ENCODE assay signal across 14 cellular contexts in genomic region chr3:9715127-9715526, GRCh38. TPM values are rescaled to one million over a fixed set of nuclear protein-coding genes. Genes with fewer than 3 reads are reported as not detected.
DNase-seq lines count a peak whose midpoint lies in the region; TF ChIP-seq lines count a peak whose summit lies in the region.
"Had no signal": no experiment of that assay in that cellular context is flagged by ENCODE, and none has a peak within 500 bp of the region (broad histone marks: within the 10 kb centered on the region; RNA-seq: fewer than 3 reads in every experiment).

No MANE protein-coding gene starts in this region.

- H3K27ac Mint-ChIP-seq in dendritic cell treated with granulocyte-macrophage colony-stimulating factor and Interleukin-4, amounts not matched to agents 40 ng/mL and 50 ng/mL, for 4 days: peak overlapping the region; percentile 78
- H3K27ac Mint-ChIP-seq: activated naive CD4-positive, alpha-beta T cell treated with anti-CD3 and anti-CD28 coated beads, Interleukin-2, amount 50 U/mL, for 72 hours; T-helper 2 cell treated with Interferon-gamma antibody and Interleukin-4, amounts not matched to agents 5 μg/mL and 100 μg/mL, for 36 hours had no signal

- H3K36me3 ChIP-seq in parathyroid adenoma (ENCODE audit: control insufficient read depth, insufficient read depth, low read length): no peaks in the 10 kb centered on the region
- no peaks in the 10 kb centered on the region for H3K36me3 ChIP-seq in suprapubic skin

- H3K27ac ChIP-seq in parathyroid adenoma (no peak overlapping the region), suprapubic skin (no peak overlapping the region)

- peaks cover 1% of the 10 kb centered on the region for H3K27me3 Mint-ChIP-seq in dendritic cell treated with granulocyte-macrophage colony-stimulating factor and Interleukin-4, amounts not matched to agents 40 ng/mL and 50 ng/mL, for 4 days

- H3K79me2 ChIP-seq in parathyroid adenoma: no peaks in the 10 kb centered on the region

- H2AFZ ChIP-seq in parathyroid adenoma: peak overlapping the region; percentile 28

- H3K4me1 ChIP-seq in parathyroid adenoma (no peaks in the 10 kb centered on the region), suprapubic skin (peaks cover 11% of the 10 kb centered on the region)

- TF ChIP-seq CTCF in parathyroid adenoma (IDR thresholded peaks at IDR 0.05) (no peak), suprapubic skin (IDR thresholded peaks at IDR 0.05) (no peak)

- H3K9ac ChIP-seq in parathyroid adenoma: no peak overlapping the region

- no peaks in the 10 kb centered on the region for H3K36me3 Mint-ChIP-seq in dendritic cell treated with granulocyte-macrophage colony-stimulating factor and Interleukin-4, amounts not matched to agents 40 ng/mL and 50 ng/mL, for 4 days (ENCODE audit: low read depth)
- H3K36me3 Mint-ChIP-seq: activated naive CD4-positive, alpha-beta T cell treated with anti-CD3 and anti-CD28 coated beads, Interleukin-2, amount 50 U/mL, for 72 hours had no signal

- H3K9me3 ChIP-seq in parathyroid adenoma (ENCODE audit: control insufficient read depth, low read length) (no peaks in the 10 kb centered on the region), suprapubic skin (no peaks in the 10 kb centered on the region)

- no peak for TF ChIP-seq EP300 in suprapubic skin (IDR thresholded peaks at IDR 0.05)

- no peak for TF ChIP-seq POLR2A in suprapubic skin (IDR thresholded peaks at IDR 0.05)

- H3K4me3 ChIP-seq in parathyroid adenoma (ENCODE audit: low read depth, low read length): no peak overlapping the region
- no peak overlapping the region for H3K4me3 ChIP-seq in suprapubic skin

- H3K4me3 Mint-ChIP-seq in dendritic cell treated with granulocyte-macrophage colony-stimulating factor and Interleukin-4, amounts not matched to agents 40 ng/mL and 50 ng/mL, for 4 days: no peak overlapping the region
- H3K4me3 Mint-ChIP-seq: T-helper 2 cell treated with Interferon-gamma antibody and Interleukin-4, amounts not matched to agents 5 μg/mL and 100 μg/mL, for 36 hours had no signal

- H3K27me3 ChIP-seq in parathyroid adenoma (ENCODE audit: control insufficient read depth, insufficient read depth, low read length) (no peaks in the 10 kb centered on the region), suprapubic skin (no peaks in the 10 kb centered on the region)

- intact Hi-C loops in dendritic cell treated with granulocyte-macrophage colony-stimulating factor and Interleukin-4, amounts not matched to agents 40 ng/mL and 50 ng/mL, for 4 days (cut with micrococcal nuclease): no loop called here

- no peaks in the 10 kb centered on the region for H3K9me3 Mint-ChIP-seq in dendritic cell treated with granulocyte-macrophage colony-stimulating factor and Interleukin-4, amounts not matched to agents 40 ng/mL and 50 ng/mL, for 4 days
- H3K9me3 Mint-ChIP-seq: activated naive CD4-positive, alpha-beta T cell treated with anti-CD3 and anti-CD28 coated beads, Interleukin-2, amount 50 U/mL, for 72 hours; T-helper 2 cell treated with Interferon-gamma antibody and Interleukin-4, amounts not matched to agents 5 μg/mL and 100 μg/mL, for 36 hours had no signal

- no peak overlapping the region for H3K4me2 ChIP-seq in parathyroid adenoma (ENCODE audit: low read length)

- 34% methylated on average over 5 of the region's 5 CpGs for WGBS in suprapubic skin

- H3K4me1 Mint-ChIP-seq in dendritic cell treated with granulocyte-macrophage colony-stimulating factor and Interleukin-4, amounts not matched to agents 40 ng/mL and 50 ng/mL, for 4 days (ENCODE audit: low read depth): peaks cover 43% of the 10 kb centered on the region

- DNase-seq in NCI-H510A treated with DMSO at 0.1 percent for 48 hours (lab: John Stamatoyannopoulos, UW) (peak; percentile 10), NCI-H510A (lab: John Stamatoyannopoulos, UW) (no peak), NCI-H226 (peak; percentile 47), suprapubic skin (ENCODE audit: low spot score in 2 of 2) (no peak), GM03348 (ENCODE audit: low spot score) (no peak), NCI-H524 (lab: John Stamatoyannopoulos, UW) (no peak)

RNA-seq across cellular contexts. Expression of gene CPNE9, which starts 11.5 kb away (rescaled TPM):
- 1 to 10 TPM in 2 of 4 donors, under 1 TPM in 2; 0.49 to 3.4 (median 2.1) TPM for total RNA-seq in suprapubic skin
- total RNA-seq: dermis blood vessel endothelial cell, left ventricle myocardium superior, osteoblast had no signal

RNA-seq across cellular contexts. Expression of gene BRPF1, which starts 16.4 kb away (rescaled TPM):
- 10 to 100 TPM; 24.6 to 35.6 (median 29.4) TPM for total RNA-seq in suprapubic skin

RNA-seq across cellular contexts. Expression of gene OGG1, which starts 34.6 kb away (rescaled TPM):
- 10 to 100 TPM; 15.7 to 29.6 (median 25.5) TPM for total RNA-seq in suprapubic skin

RNA-seq across cellular contexts. Expression of gene CAMK1, which starts 54.6 kb away (rescaled TPM):
- total RNA-seq in suprapubic skin: 10 to 100 TPM in 1 of 4 donors, 1 to 10 TPM in 3; 3.3 to 13.0 (median 5.2) TPM
- total RNA-seq: G401 had no signal

Comparison
In these comparisons a context has a peak if more than half of its experiments do, and no peak if none do; other contexts are left out.
1. DNase-seq: peak in NCI-H510A treated with DMSO at 0.1 percent for 48 hours (single experiment) and NCI-H226 (single experiment); none in NCI-H510A (single experiment), suprapubic skin (0 of 2), GM03348 (single experiment) and NCI-H524 (0 of 2).